ENCODE assay signal across 8 cellular contexts in genomic region chr11:83162377-83162776, GRCh38. TPM values are rescaled to one million over a fixed set of nuclear protein-coding genes. Genes with fewer than 3 reads are reported as not detected.
DNase-seq lines count a peak whose midpoint lies in the region; ATAC-seq, FAIRE-seq and TF ChIP-seq lines count a peak whose summit lies in the region.

No MANE protein-coding gene starts in this region.

- H3K27ac ChIP-seq in urinary bladder (ENCODE audit: low read depth): peak overlapping the region; percentile 23
- no peak overlapping the region for H3K27ac ChIP-seq in HepG2 (ENCODE audit: extremely low read length, insufficient read depth, low read length)

- H3K27me3 Mint-ChIP-seq in activated naive CD4-positive, alpha-beta T cell treated with anti-CD3 and anti-CD28 coated beads, Interleukin-2, amount 10 ng/mL, durations not matched to agents 7 days and 5 days: no peaks in the 10 kb centered on the region
- no peaks in the 10 kb centered on the region for H3K27me3 Mint-ChIP-seq in central memory CD8-positive, alpha-beta T cell

- no peak for TF ChIP-seq CTCF in HepG2 (CRISPR knock-in tag; IDR thresholded peaks at IDR 0.05)

- POLR2A ChIA-PET in HepG2 (lab: Yijun Ruan, JAX): interaction anchor here (1.2 kb wide), 1 partner anchor 90 kb away, joined by 3 read pairs; the partner anchor contains the start of gene RAB30

- no peaks in the 10 kb centered on the region; a peak in 1 of 5 replicates for H3K27me3 ChIP-seq in HepG2 (ENCODE audit: control insufficient read depth in 1 of 2, insufficient read depth in 2 of 2, low read length in 2 of 2)

- no peaks in the 10 kb centered on the region for H3K9me3 Mint-ChIP-seq in activated naive CD4-positive, alpha-beta T cell treated with anti-CD3 and anti-CD28 coated beads, Interleukin-2, amount 10 ng/mL, durations not matched to agents 7 days and 5 days
- no peaks in the 10 kb centered on the region for H3K9me3 Mint-ChIP-seq in central memory CD8-positive, alpha-beta T cell

- no peak overlapping the region for H3K4me2 ChIP-seq in HepG2 (ENCODE audit: low read depth, low read length)

- peak overlapping the region; percentile 42 for H3K4me3 Mint-ChIP-seq in activated naive CD4-positive, alpha-beta T cell treated with anti-CD3 and anti-CD28 coated beads, Interleukin-2, amount 10 ng/mL, durations not matched to agents 7 days and 5 days
- peak overlapping the region; percentile 98 for H3K4me3 Mint-ChIP-seq in central memory CD8-positive, alpha-beta T cell

- H3K79me2 ChIP-seq in HepG2 (ENCODE audit: insufficient read depth, low read length): peaks cover 56% of the 10 kb centered on the region

- no peak overlapping the region for H2AFZ ChIP-seq in HepG2 (ENCODE audit: low read length)

- H3K36me3 ChIP-seq in urinary bladder (ENCODE audit: insufficient read depth) (peaks cover 5% of the 10 kb centered on the region), HepG2 (replicated peaks in 1 of 2; ENCODE audit: control insufficient read depth in 1 of 2, insufficient read depth in 2 of 2, low read length in 2 of 2) (peaks cover 4 to 18% of the 10 kb centered on the region in 2 experiments)

- TF ChIP-seq RAD21 in HepG2 (CRISPR knock-in tag; IDR thresholded peaks at IDR 0.05): no peak

- no peaks in the 10 kb centered on the region for H3K9me3 ChIP-seq in HepG2 (ENCODE audit: low read length)

- 87% methylated on average over 2 of the region's 2 CpGs for WGBS in urinary bladder
- 98% methylated on average over 2 of the region's 2 CpGs for WGBS in HepG2 (ENCODE audit: low lambda C conversion rate)

- ATAC-seq in HG03442 (IDR thresholded peaks at IDR 0.05; ENCODE audit: unreplicated experiment): peak; percentile 57
- ATAC-seq in central memory CD8-positive, alpha-beta T cell (replicated peaks; ENCODE audit: extremely low read depth, poor library complexity, severe bottlenecking): peak; percentile 57
- ATAC-seq in HepG2: no peak

- in situ Hi-C loops in HepG2 (cut with HindIII; ENCODE audit: extremely low pct_ligation_motif_present, low pct_unique_long_range_greater_than_20kb): loop anchor here (10.0 kb wide), 1 partner anchor 258 kb away; the partner anchor contains the start of genes DDIAS and PRCP

- TF ChIP-seq POLR2A in HepG2 (IDR thresholded peaks at IDR 0.05; ENCODE audit: insufficient read depth in 1 of 2, low read depth in 2 of 2, low read length in 2 of 2): no peak

- H3K4me1 ChIP-seq in urinary bladder (ENCODE audit: insufficient read depth) (no peaks in the 10 kb centered on the region), HepG2 (ENCODE audit: insufficient read depth, low read length) (peaks cover 38% of the 10 kb centered on the region)

- H3K4me3 ChIP-seq in urinary bladder (ENCODE audit: low read depth, low read length) (no peak overlapping the region), HepG2 (replicated peaks in 1 of 3; ENCODE audit: insufficient read depth in 1 of 3, low read depth in 2 of 3, low read length in 3 of 3) (no peak overlapping the region)

- H3K9ac ChIP-seq in HepG2 (ENCODE audit: insufficient read depth, low read depth, low read length): no peak overlapping the region

- no TSS peak for BruUV-seq in HepG2 (replicated peaks; lab: Mats Ljungman, UMichigan)

- H3K36me3 Mint-ChIP-seq in activated naive CD4-positive, alpha-beta T cell treated with anti-CD3 and anti-CD28 coated beads, Interleukin-2, amount 10 ng/mL, durations not matched to agents 7 days and 5 days: peaks cover 72% of the 10 kb centered on the region
- peaks cover 67% of the 10 kb centered on the region for H3K36me3 Mint-ChIP-seq in central memory CD8-positive, alpha-beta T cell (ENCODE audit: insufficient read depth)

- intact Hi-C loops in HepG2 (cut with micrococcal nuclease; ENCODE audit: unreplicated experiment): loop anchor here (1.0 kb wide), 1 partner anchor 8 kb away; no protein-coding TSS in a partner anchor

- no peak for FAIRE-seq in HepG2 (lab: Jason Lieb, UNC)

- peaks cover 57% of the 10 kb centered on the region for H3K4me1 Mint-ChIP-seq in activated naive CD4-positive, alpha-beta T cell treated with anti-CD3 and anti-CD28 coated beads, Interleukin-2, amount 10 ng/mL, durations not matched to agents 7 days and 5 days
- H3K4me1 Mint-ChIP-seq in central memory CD8-positive, alpha-beta T cell: peaks cover 50% of the 10 kb centered on the region

- CTCF ChIA-PET in activated naive CD4-positive, alpha-beta T cell treated with anti-CD3 and anti-CD28 coated beads, Interleukin-2, amount 10 ng/mL, durations not matched to agents 7 days and 5 days (lab: Charles Lee): interaction anchor here (1.3 kb wide), 1 partner anchor 258 kb away, joined by 3 read pairs; no protein-coding TSS in a partner anchor
- CTCF ChIA-PET in HepG2 (lab: Yijun Ruan, JAX; ENCODE audit: low intra/inter-chr PET ratio, low total read pairs): no interaction called here

- peak overlapping the region; percentile 77 for H3K27ac Mint-ChIP-seq in activated naive CD4-positive, alpha-beta T cell treated with anti-CD3 and anti-CD28 coated beads, Interleukin-2, amount 10 ng/mL, durations not matched to agents 7 days and 5 days
- H3K27ac Mint-ChIP-seq in central memory CD8-positive, alpha-beta T cell (ENCODE audit: low read depth): peak overlapping the region; percentile 98

- no peak for DNase-seq in activated naive CD4-positive, alpha-beta T cell treated with anti-CD3 and anti-CD28 coated beads, Interleukin-2, amount 10 ng/mL, durations not matched to agents 7 days and 5 days
- no peak for DNase-seq in activated naive CD4-positive, alpha-beta T cell treated with Interleukin-2 at 50 U/mL for 16 hours
- no peak for DNase-seq in central memory CD8-positive, alpha-beta T cell (ENCODE audit: low spot score in 2 of 2)
- DNase-seq in anterior cingulate cortex (lab: John Stamatoyannopoulos, UW): no peak
- DNase-seq in DMS 273 (lab: John Stamatoyannopoulos, UW; ENCODE audit: unreplicated experiment): no peak
- no peak for DNase-seq in HepG2 (ENCODE audit: low spot score)

- peaks cover 30% of the 10 kb centered on the region for H4K20me1 ChIP-seq in HepG2 (ENCODE audit: insufficient read depth, low read length)

- TF ChIP-seq EP300 in HepG2 (IDR thresholded peaks at IDR 0.05; ENCODE audit: low read depth in 2 of 2, low read length in 2 of 2): no peak
- no peak for TF ChIP-seq EP300 in HepG2 (CRISPR knock-in tag; IDR thresholded peaks at IDR 0.05; ENCODE audit: borderline replicate concordance)

RNA-seq across cellular contexts. Expression of gene PCF11, which starts 5.4 kb away (rescaled TPM):
- 75.2 TPM for total RNA-seq in urinary bladder
- polyA plus RNA-seq in urinary bladder: 38.1 TPM
- total RNA-seq in HepG2 (2016; rRNA removed; fragmentation: Illumina TruSeq; extraction: Trizol): 43.1 and 47.7 TPM in 2 replicates
- 3.9 and 5.6 TPM in 2 replicates for total RNA-seq in HepG2 (2016; cell fraction: cytosol; rRNA removed; fragmentation: Illumina TruSeq; extraction: Trizol; ENCODE audit: low read depth)
- 41.6 and 49.1 TPM in 2 replicates for total RNA-seq in HepG2 (2016; cell fraction: insoluble cytoplasmic fraction; rRNA removed; fragmentation: Illumina TruSeq; extraction: Trizol)
- total RNA-seq in HepG2 (2016; cell fraction: membrane; rRNA removed; fragmentation: Illumina TruSeq; extraction: Trizol): 14.1 and 19.4 TPM in 2 replicates
- total RNA-seq in HepG2 (2016; cell fraction: nucleus; rRNA removed; fragmentation: Illumina TruSeq; extraction: Trizol): 95.0 and 105 TPM in 2 replicates
- 37.3 and 40.3 TPM in 2 replicates for polyA plus RNA-seq in HepG2 (2011; rRNA removed)
- polyA plus RNA-seq in HepG2 (2011; cell fraction: cytosol; rRNA removed): 18.8 and 21.4 TPM in 2 replicates
- 99.2 and 102 TPM in 2 replicates for polyA plus RNA-seq in HepG2 (2011; cell fraction: nucleus; rRNA removed)
- polyA plus RNA-seq in HepG2 (2012): 29.5 and 35.9 TPM in 2 replicates
- 2.8 and 2.9 TPM in 2 replicates for polyA plus RNA-seq in HepG2 (2016; cell fraction: cytosol; fragmentation: Illumina TruSeq; extraction: Trizol; ENCODE audit: low read depth)
- 27.5 and 31.2 TPM in 2 replicates for polyA plus RNA-seq in HepG2 (2016; cell fraction: insoluble cytoplasmic fraction; fragmentation: Illumina TruSeq; extraction: Trizol; ENCODE audit: low read depth)
- polyA plus RNA-seq in HepG2 (2016; cell fraction: membrane; fragmentation: Illumina TruSeq; extraction: Trizol; ENCODE audit: low read depth): 7.3 and 8.2 TPM in 2 replicates
- 101 and 108 TPM in 2 replicates for polyA plus RNA-seq in HepG2 (2016; cell fraction: nucleus; fragmentation: Illumina TruSeq; extraction: Trizol; ENCODE audit: insufficient read depth, low read depth)
- polyA minus RNA-seq in HepG2 (2011; rRNA and poly(A)+ RNA removed; ENCODE audit: low replicate concordance): 31.9 and 52.6 TPM in 2 replicates
- polyA minus RNA-seq in HepG2 (2011; cell fraction: cytosol; rRNA and poly(A)+ RNA removed): 16.3 and 17.7 TPM in 2 replicates
- 150 and 158 TPM in 2 replicates for polyA minus RNA-seq in HepG2 (2011; cell fraction: nucleus; rRNA and poly(A)+ RNA removed)

RNA-seq across cellular contexts. Expression of gene ANKRD42, which starts 31.1 kb away (rescaled TPM):
- total RNA-seq in urinary bladder (6.4 TPM), HepG2 (2016; rRNA removed; fragmentation: Illumina TruSeq; extraction: Trizol) (3.7 and 3.8 TPM in 2 replicates)
- polyA plus RNA-seq in urinary bladder (9.6 TPM), HepG2 (2011; rRNA removed) (2.2 and 2.4 TPM in 2 replicates)
- total RNA-seq in HepG2 (2016; cell fraction: cytosol; rRNA removed; fragmentation: Illumina TruSeq; extraction: Trizol; ENCODE audit: low read depth): 1.2 and 2.2 TPM in 2 replicates
- total RNA-seq in HepG2 (2016; cell fraction: insoluble cytoplasmic fraction; rRNA removed; fragmentation: Illumina TruSeq; extraction: Trizol): 2.7 and 3.8 TPM in 2 replicates
- 2.2 and 2.5 TPM in 2 replicates for total RNA-seq in HepG2 (2016; cell fraction: membrane; rRNA removed; fragmentation: Illumina TruSeq; extraction: Trizol)
- 2.9 and 3.5 TPM in 2 replicates for total RNA-seq in HepG2 (2016; cell fraction: nucleus; rRNA removed; fragmentation: Illumina TruSeq; extraction: Trizol)
- 1.1 and 1.6 TPM in 2 replicates for polyA plus RNA-seq in HepG2 (2011; cell fraction: cytosol; rRNA removed)
- polyA plus RNA-seq in HepG2 (2011; cell fraction: nucleus; rRNA removed): 1.2 and 1.9 TPM in 2 replicates
- polyA plus RNA-seq in HepG2 (2012): 1.7 and 1.8 TPM in 2 replicates
- polyA plus RNA-seq in HepG2 (2016; cell fraction: cytosol; fragmentation: Illumina TruSeq; extraction: Trizol; ENCODE audit: low read depth): 0.21 and 0.26 TPM in 2 replicates
- 3.8 and 4.2 TPM in 2 replicates for polyA plus RNA-seq in HepG2 (2016; cell fraction: insoluble cytoplasmic fraction; fragmentation: Illumina TruSeq; extraction: Trizol; ENCODE audit: low read depth)
- 0.85 TPM in 2 replicates for polyA plus RNA-seq in HepG2 (2016; cell fraction: membrane; fragmentation: Illumina TruSeq; extraction: Trizol; ENCODE audit: low read depth)
- 4.0 and 4.6 TPM in 2 replicates for polyA plus RNA-seq in HepG2 (2016; cell fraction: nucleus; fragmentation: Illumina TruSeq; extraction: Trizol; ENCODE audit: insufficient read depth, low read depth)
- polyA minus RNA-seq in HepG2 (2011; rRNA and poly(A)+ RNA removed; ENCODE audit: low replicate concordance): 1.6 and 7.6 TPM in 2 replicates
- polyA minus RNA-seq in HepG2 (2011; cell fraction: cytosol; rRNA and poly(A)+ RNA removed): 1.8 and 3.0 TPM in 2 replicates
- polyA minus RNA-seq in HepG2 (2011; cell fraction: nucleus; rRNA and poly(A)+ RNA removed): 1.5 TPM in 2 replicates
